Comparison of ENCODE assay signal across 26 cellular contexts in genomic region chr4:83248486-83248885, GRCh38. TPM values are rescaled to one million over a fixed set of nuclear protein-coding genes. Genes with fewer than 3 reads are reported as not detected.
A peak's percentile ranks its signal among the peaks of the same experiment; 100 is the strongest.
DNase-seq lines count a peak whose midpoint lies in the region; ATAC-seq and TF ChIP-seq lines count a peak whose summit lies in the region.
"Had no signal": no experiment of that assay in that cellular context is flagged by ENCODE, and none has a peak within 500 bp of the region (broad histone marks: within the 10 kb centered on the region; RNA-seq: fewer than 3 reads in every experiment).

No MANE protein-coding gene starts in this region.

- H3K4me3 ChIP-seq in mammary epithelial cell (replicated peaks in 1 of 3; ENCODE audit: insufficient read depth in 1 of 3, low read depth in 2 of 3, low read length in 3 of 3) (no peak overlapping the region), breast epithelium (no peak overlapping the region)
- H3K4me3 ChIP-seq: GM23248, hepatocyte, lower lobe of right lung had no signal

- DNase-seq in mammary epithelial cell (peak; percentile 60), breast epithelium (ENCODE audit: low spot score in 2 of 2) (no peak), RWPE1 (ENCODE audit: low spot score) (peak; percentile 50), foreskin keratinocyte (peak in 1 of 2 donors; percentile 54), OCI-M2 (lab: John Stamatoyannopoulos, UW; ENCODE audit: unreplicated experiment) (no peak), AG08395 (ENCODE audit: low spot score) (no peak), T1000 (lab: John Stamatoyannopoulos, UW) (no peak)
- DNase-seq: 8988T; activated CD4-positive, alpha-beta T cell treated with anti-CD3 and anti-CD28 coated beads for 4 hours; activated naive CD4-positive, alpha-beta T cell treated with anti-CD3 and anti-CD28 coated beads, Interleukin-2, amount 10 ng/mL, durations not matched to agents 7 days and 5 days; activated T-cell treated with anti-CD3 and anti-CD28 coated beads, Interleukin-2, amount 50 U/mL, for 72 hours; BE2C; caudate nucleus; DMS79 treated with DMSO at 0.1 percent for 48 hours; foreskin melanocyte; GM23248; lower lobe of right lung; NCI-H1694; NCI-H2171 treated with DMSO at 0.1 percent for 48 hours; NCI-H748 treated with DMSO at 0.1 percent for 48 hours; SHP77 treated with DMSO at 0.1 percent for 48 hours; stimulated activated CD4-positive, alpha-beta T cell treated with anti-CD3 and anti-CD28 coated beads, Interleukin-4, amount 100 ng/mL, for 1 hour; stimulated activated naive CD4-positive, alpha-beta T cell had no signal

- H3K4me1 ChIP-seq in mammary epithelial cell (ENCODE audit: insufficient read depth, low read length) (peaks cover 6% of the 10 kb centered on the region), breast epithelium (no peaks in the 10 kb centered on the region), foreskin keratinocyte (no peaks in the 10 kb centered on the region)
- H3K4me1 ChIP-seq: BE2C had no signal

- no peak overlapping the region for H2AFZ ChIP-seq in mammary epithelial cell (ENCODE audit: low read depth, low read length)
- H2AFZ ChIP-seq: GM23248, hepatocyte had no signal

- CTCF ChIA-PET in mammary epithelial cell (lab: Charles Lee; ENCODE audit: low non-redundant PET): no interaction called here
- CTCF ChIA-PET in RWPE1 (lab: Yijun Ruan, JAX): interaction anchor here (0.9 kb wide), 1 partner anchor 34 kb away, joined by 4 read pairs; no protein-coding TSS in a partner anchor

- no peak for TF ChIP-seq POLR2A in breast epithelium (IDR thresholded peaks at IDR 0.05)

- intact Hi-C loops in mammary epithelial cell (cut with micrococcal nuclease): no loop called here
- intact Hi-C loops in breast epithelium (cut with DNase I; ENCODE audit: low total_unique reads): no loop called here

- H3K9me3 ChIP-seq in mammary epithelial cell (replicated peaks; ENCODE audit: insufficient read depth, low read length) (no peaks in the 10 kb centered on the region), breast epithelium (no peaks in the 10 kb centered on the region)
- H3K9me3 ChIP-seq: BE2C, lower lobe of right lung had no signal

- BruUV-seq in mammary epithelial cell (replicated peaks; lab: Mats Ljungman, UMichigan): no TSS peak

- no peaks in the 10 kb centered on the region for H3K36me3 ChIP-seq in mammary epithelial cell (ENCODE audit: insufficient read depth, low read length)
- H3K36me3 ChIP-seq in breast epithelium: no peaks in the 10 kb centered on the region
- H3K36me3 ChIP-seq: BE2C, lower lobe of right lung had no signal

- H3K4me2 ChIP-seq in mammary epithelial cell (ENCODE audit: insufficient read depth, low read depth, low read length): no peak overlapping the region
- H3K4me2 ChIP-seq: hepatocyte had no signal

- in situ Hi-C loops in mammary epithelial cell (cut with MboI; ENCODE audit: low sequenced_read_pairs in 2 of 2): no loop called here

- no peak overlapping the region for H3K9ac ChIP-seq in mammary epithelial cell (ENCODE audit: insufficient read depth, low read length)
- H3K9ac ChIP-seq: GM23248 had no signal

- POLR2A ChIA-PET in RWPE1 (lab: Yijun Ruan, JAX; ENCODE audit: low non-redundant PET): no interaction called here

- dilution Hi-C loops in mammary epithelial cell (cut with HindIII; ENCODE audit: low sequenced_read_pairs): no loop called here

- WGBS in mammary epithelial cell (ENCODE audit: low coverage, missing lambda C conversion rate): 66% methylated on average over 5 of the region's 5 CpGs

- no peak overlapping the region for H3K27ac ChIP-seq in mammary epithelial cell (ENCODE audit: insufficient read depth, low read depth, low read length)
- H3K27ac ChIP-seq in breast epithelium: no peak overlapping the region
- H3K27ac ChIP-seq in RWPE1: peak overlapping the region; percentile 3; the same call in 1 of the 2 replicates
- H3K27ac ChIP-seq in foreskin keratinocyte: no peak overlapping the region
- H3K27ac ChIP-seq: GM23248, hepatocyte, HL-60, lower lobe of right lung had no signal

- ATAC-seq in foreskin keratinocyte: peak; percentile 87
- ATAC-seq in GM21526 (IDR thresholded peaks at IDR 0.05; ENCODE audit: low FRiP score, unreplicated experiment): no peak
- ATAC-seq: activated T-cell treated with anti-CD3 and anti-CD28 coated beads, Interleukin-2, amount 50 U/mL, for 72 hours had no signal

- H4K20me1 ChIP-seq in mammary epithelial cell (ENCODE audit: insufficient read depth, low read length): no peaks in the 10 kb centered on the region

- no peaks in the 10 kb centered on the region for H3K79me2 ChIP-seq in mammary epithelial cell (ENCODE audit: insufficient read depth, low read length)
- H3K79me2 ChIP-seq: hepatocyte had no signal

- H3K27me3 ChIP-seq in mammary epithelial cell (ENCODE audit: insufficient read depth, low read length): no peaks in the 10 kb centered on the region
- H3K27me3 ChIP-seq in breast epithelium: no peaks in the 10 kb centered on the region
- no peaks in the 10 kb centered on the region for H3K27me3 ChIP-seq in foreskin keratinocyte
- H3K27me3 ChIP-seq: BE2C, hepatocyte had no signal

- TF ChIP-seq CTCF in mammary epithelial cell (conservative IDR thresholded peaks at IDR 0.05 in 1 of 2, IDR thresholded peaks at IDR 0.05 in 1 of 2; ENCODE audit: extremely low read depth in 1 of 2, insufficient read depth in 1 of 2, low read depth in 1 of 2, low read length in 2 of 2): no peak
- TF ChIP-seq CTCF in breast epithelium (IDR thresholded peaks at IDR 0.05): no peak
- no peak for TF ChIP-seq CTCF in RWPE1 (conservative IDR thresholded peaks at IDR 0.05; ENCODE audit: low read depth)
- no peak for TF ChIP-seq CTCF in foreskin keratinocyte (conservative IDR thresholded peaks at IDR 0.05)

RNA-seq across cellular contexts. Expression of gene COQ2, which starts 36.1 kb away (rescaled TPM):
- total RNA-seq in mammary epithelial cell (10 to 100 TPM in 1 of 2 donors, 1 to 10 TPM in 1; 9.3 to 20.4 TPM), breast epithelium (10 to 100 TPM in 1 of 3 donors, 1 to 10 TPM in 2; 8.6 to 10.8 (median 9.4) TPM), foreskin keratinocyte (25.6 and 28.2 TPM in 2 replicates)
- polyA plus RNA-seq in mammary epithelial cell (17.0 TPM), foreskin keratinocyte (22.2 and 27.6 TPM in 2 replicates)
- polyA minus RNA-seq in mammary epithelial cell: 10.3 TPM

Comparison
In these comparisons a context has a peak if more than half of its experiments do, and no peak if none do; other contexts are left out.
1. DNase-seq: peak in mammary epithelial cell (single experiment) and RWPE1 (single experiment); none in breast epithelium (0 of 2), OCI-M2 (single experiment), AG08395 (single experiment) and T1000 (single experiment).